11 cellular contexts compared by ENCODE assay signal in the genomic region with DNA sequence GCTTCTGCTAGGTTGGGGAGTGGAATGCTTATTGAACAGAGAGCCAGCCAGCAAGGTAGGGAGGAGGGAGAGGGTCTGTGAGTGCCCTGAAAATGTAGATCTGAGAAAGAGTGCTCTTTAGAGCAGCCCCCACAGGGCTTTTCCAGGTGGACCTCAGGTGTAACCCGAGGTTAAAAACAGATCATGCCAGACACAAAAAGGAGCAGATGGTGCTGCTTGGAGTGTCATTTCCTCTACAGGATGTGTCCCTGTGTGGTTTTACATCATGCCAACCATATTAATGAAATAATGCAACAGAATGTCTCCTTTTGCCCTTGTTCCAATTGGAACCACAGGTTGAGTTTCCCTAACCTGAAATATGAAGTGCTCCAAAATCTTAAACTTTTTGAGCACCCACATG. TPM values are rescaled to one million over a fixed set of nuclear protein-coding genes. Genes with fewer than 3 reads are reported as not detected.
DNase-seq lines count a peak whose midpoint lies in the region; ATAC-seq, FAIRE-seq and TF ChIP-seq lines count a peak whose summit lies in the region.
"Had no signal": no experiment of that assay in that cellular context is flagged by ENCODE, and none has a peak within 500 bp of the region (broad histone marks: within the 10 kb centered on the region; RNA-seq: fewer than 3 reads in every experiment).

No MANE protein-coding gene starts in this region.

- peak; percentile 18 for DNase-seq in NCI-H748 (lab: John Stamatoyannopoulos, UW; ENCODE audit: unreplicated experiment)
- DNase-seq in NCI-H748 treated with DMSO at 0.1 percent for 48 hours (lab: John Stamatoyannopoulos, UW), result no peak
- DNase-seq in GM12878 (ENCODE audit: low read depth, low spot score), result no peak
- no peak for DNase-seq in small intestine
- DNase-seq in Caco-2, result no peak
- no peak for DNase-seq in stimulated activated CD4-positive, alpha-beta T cell treated with anti-CD3 and anti-CD28 coated beads, Interleukin-2, amount 100 ng/mL, for 48 hours
- DNase-seq: activated CD4-positive, CD25-positive, alpha-beta regulatory T cell; anterior cingulate cortex; GOT3 had no signal

- H3K9me3 ChIP-seq in Loucy (ENCODE audit: insufficient read depth, low read depth, low read length) (no peaks in the 10 kb centered on the region), GM12878 (replicated peaks; ENCODE audit: control insufficient read depth, insufficient read depth, low read length) (no peaks in the 10 kb centered on the region), small intestine (ENCODE audit: control insufficient read depth, low read depth) (no peaks in the 10 kb centered on the region), Caco-2 (no peaks in the 10 kb centered on the region)

- no peaks in the 10 kb centered on the region for H3K9me3 Mint-ChIP-seq in Caco-2 (ENCODE audit: unreplicated experiment)

- TF ChIP-seq EP300 in GM12878 (IDR thresholded peaks at IDR 0.05; ENCODE audit: borderline replicate concordance in 1 of 2, control insufficient read depth in 1 of 2, low read depth in 2 of 2, low read length in 2 of 2), result no peak

- POLR2A ChIA-PET in GM12878 (lab: Charles Lee), result interaction anchor here (0.6 to 1.0 kb wide), 7 partner anchors 8 to 31 kb away, joined by 3 to 6 read pairs (median 4); no protein-coding TSS in a partner anchor
- POLR2A ChIA-PET in Caco-2 (lab: Charles Lee), result no interaction called here

- no peak for FAIRE-seq in GM12878 (lab: Jason Lieb, UNC)
- no peak for FAIRE-seq in small intestine (lab: Jason Lieb, UNC)

- H3K27me3 Mint-ChIP-seq in Caco-2 (ENCODE audit: insufficient read depth, unreplicated experiment), result no peaks in the 10 kb centered on the region

- H3K9me2 ChIP-seq in Loucy (replicated peaks; ENCODE audit: low read depth, low read length), result no peaks in the 10 kb centered on the region

- TF ChIP-seq POLR2A in GM12878 (IDR thresholded peaks at IDR 0.05; ENCODE audit: low read depth, low read length), result no peak

- RAD21 ChIA-PET in GM12878 (lab: Charles Lee; ENCODE audit: unreplicated experiment), result interaction anchor here (1.5 to 10.0 kb wide), 3 partner anchors 12 to 31 kb away, joined by 3 to 178 read pairs (median 17); no protein-coding TSS in a partner anchor

- H3K79me2 ChIP-seq in Loucy (ENCODE audit: insufficient read depth, low read length), result peaks cover 100% of the 10 kb centered on the region
- peaks cover 98% of the 10 kb centered on the region for H3K79me2 ChIP-seq in GM12878 (ENCODE audit: control insufficient read depth, insufficient read depth, low read length)

- 0% methylated on average over 1 of the region's 1 CpG for WGBS in GM12878 (ENCODE audit: insufficient coverage, insufficient replicate concordance, low lambda C conversion rate, missing lambda C conversion rate)
- WGBS in small intestine, 3 donors, result 44 to 63% (median 47%) methylated on average over 1 of the region's 1 CpG

- peaks cover 25% of the 10 kb centered on the region for H4K20me1 ChIP-seq in Loucy (ENCODE audit: insufficient read depth, low read length, poor library complexity, severe bottlenecking)
- no peaks in the 10 kb centered on the region; the same call in 1 of the 2 replicates for H4K20me1 ChIP-seq in GM12878 (ENCODE audit: control insufficient read depth, insufficient read depth)

- H3K4me3 ChIP-seq in Loucy (ENCODE audit: low read length, poor library complexity, severe bottlenecking) (peak overlapping the region; percentile 94), GM12878 (peak overlapping the region; percentile 64), small intestine (ENCODE audit: low read depth in 1 of 2, low read length in 2 of 2) (no peak overlapping the region), Caco-2 (ENCODE audit: low read depth, low read length) (no peak overlapping the region)

- ATAC-seq in GM12878, result no peak
- no peak for ATAC-seq in HG03159 (IDR thresholded peaks at IDR 0.05; ENCODE audit: unreplicated experiment)

- BruUV-seq in GM12878 (replicated peaks; lab: Mats Ljungman, UMichigan), result no TSS peak
- no TSS peak for BruUV-seq in Caco-2 (replicated peaks; lab: Mats Ljungman, UMichigan)

- peaks cover 93% of the 10 kb centered on the region for H3K4me1 ChIP-seq in Loucy (ENCODE audit: insufficient read depth, low read length, poor library complexity, severe bottlenecking)
- peaks cover 62% of the 10 kb centered on the region for H3K4me1 ChIP-seq in GM12878 (ENCODE audit: control insufficient read depth, insufficient read depth, low read length)
- peaks cover 14 to 60% of the 10 kb centered on the region in 2 donors for H3K4me1 ChIP-seq in small intestine (ENCODE audit: control insufficient read depth in 2 of 2, insufficient read depth in 1 of 2, low read depth in 1 of 2, low read length in 1 of 2)
- peaks cover 20% of the 10 kb centered on the region for H3K4me1 ChIP-seq in Caco-2

- intact Hi-C loops in GM12878 (cut with micrococcal nuclease; ENCODE audit: unreplicated experiment) (loop anchor here (5.0 to 10.0 kb wide), 2 partner anchors 75 to 223 kb away; a partner anchor contains a TSS), Caco-2 (cut with micrococcal nuclease; ENCODE audit: unreplicated experiment) (no loop called here)

- H3F3A ChIP-seq in Loucy (ENCODE audit: low read depth), result no peaks in the 10 kb centered on the region

- H3K27me3 ChIP-seq in Loucy (ENCODE audit: insufficient read depth, low read length, poor library complexity, severe bottlenecking) (no peaks in the 10 kb centered on the region), GM12878 (replicated peaks in 1 of 2; ENCODE audit: control insufficient read depth in 2 of 2, insufficient read depth in 2 of 2, low read length in 1 of 2) (no peaks in the 10 kb centered on the region), small intestine (ENCODE audit: control insufficient read depth in 2 of 2, insufficient read depth in 2 of 2, low read length in 2 of 2) (no peaks in the 10 kb centered on the region), Caco-2 (replicated peaks; ENCODE audit: control insufficient read depth, insufficient read depth, low read length) (no peaks in the 10 kb centered on the region)

- H3K4me2 ChIP-seq in Loucy (ENCODE audit: low read depth, low read length, poor library complexity, severe bottlenecking) (peak overlapping the region; percentile 95), GM12878 (ENCODE audit: control insufficient read depth, insufficient read depth) (peak overlapping the region; percentile 99)

- peak overlapping the region; percentile 97 for H3K27ac ChIP-seq in GM12878 (ENCODE audit: control insufficient read depth, insufficient read depth)
- H3K27ac ChIP-seq in small intestine (ENCODE audit: low read depth in 1 of 2, low read length in 1 of 2), result peak overlapping the region; percentile 30 to 61

- no peaks in the 10 kb centered on the region for H3K36me3 Mint-ChIP-seq in Caco-2 (ENCODE audit: insufficient read depth, unreplicated experiment)

- H3K36me3 ChIP-seq in Loucy (ENCODE audit: insufficient read depth, low read length) (no peaks in the 10 kb centered on the region), GM12878 (ENCODE audit: control insufficient read depth in 2 of 2, insufficient read depth in 2 of 2, low read length in 1 of 2) (peaks cover 0 to 10% of the 10 kb centered on the region in 2 experiments; a peak in 3 of 4 replicates), small intestine (ENCODE audit: control insufficient read depth in 2 of 2, insufficient read depth in 2 of 2, low read length in 2 of 2) (peaks cover 0 to 3% of the 10 kb centered on the region in 2 donors), Caco-2 (ENCODE audit: control insufficient read depth, insufficient read depth, low read length) (no peaks in the 10 kb centered on the region)

- peak overlapping the region; percentile 99 for H3K9ac ChIP-seq in Loucy (ENCODE audit: low read depth, low read length, poor library complexity, severe bottlenecking)
- peak overlapping the region; percentile 15; the same call in 1 of the 2 replicates for H3K9ac ChIP-seq in GM12878 (ENCODE audit: control insufficient read depth, insufficient read depth, low read length)

- SMC1A ChIA-PET in GM12878 (lab: Charles Lee; ENCODE audit: uncharacterized antibody, unreplicated experiment), result interaction anchor here (0.7 to 11.9 kb wide), 8 partner anchors 9 to 57 kb away, joined by 3 to 164 read pairs (median 11); no protein-coding TSS in a partner anchor

- H2AFZ ChIP-seq in Loucy (ENCODE audit: low read length) (no peak overlapping the region), GM12878 (ENCODE audit: control insufficient read depth, low read depth, low read length) (no peak overlapping the region)

- CTCF ChIA-PET in GM12878 (lab: Yijun Ruan, JAX) (interaction anchor here (1.2 to 3.7 kb wide), 5 partner anchors 8 to 33 kb away, joined by 4 to 36 read pairs (median 5); no protein-coding TSS in a partner anchor), Caco-2 (lab: Charles Lee) (no interaction called here)

- no peak overlapping the region for H3K4me3 Mint-ChIP-seq in Caco-2 (ENCODE audit: unreplicated experiment)

- TF ChIP-seq CTCF in Loucy (conservative IDR thresholded peaks at IDR 0.05; ENCODE audit: low read length) (no peak), GM12878 (IDR thresholded peaks at IDR 0.05 in 2 of 3, conservative IDR thresholded peaks at IDR 0.05 in 1 of 3; ENCODE audit: control insufficient read depth in 2 of 3, extremely low read depth in 1 of 3, insufficient read depth in 1 of 3, low read depth in 3 of 3, low read length in 3 of 3) (no peak), Caco-2 (IDR thresholded peaks at IDR 0.05; ENCODE audit: insufficient read depth in 1 of 2, low read depth in 1 of 2, low read length in 1 of 2, severe bottlenecking in 1 of 2, unreplicated experiment in 1 of 2) (no peak)

- peaks cover 26% of the 10 kb centered on the region for H3K4me1 Mint-ChIP-seq in Caco-2 (ENCODE audit: low read depth, unreplicated experiment)

- in situ Hi-C loops in GM12878 (cut with MboI), result loop anchor here (10.0 kb wide), 1 partner anchor 47 kb away; no protein-coding TSS in a partner anchor

- no peak overlapping the region for H3K27ac Mint-ChIP-seq in Caco-2 (ENCODE audit: unreplicated experiment)

- no peak for TF ChIP-seq RAD21 in GM12878 (IDR thresholded peaks at IDR 0.05; ENCODE audit: insufficient read depth, low read depth, low read length)

RNA-seq across cellular contexts. Expression of a gene that starts 6.4 kb away (rescaled TPM):
- 59.8 and 61.3 TPM in 2 replicates for total RNA-seq in GM12878 (2013; cell fraction: nucleolus; rRNA removed)
- total RNA-seq in GM12878 (2014; rRNA removed) (6.9 and 8.3 TPM in 2 replicates), GM12878 (2014; rRNA removed; fragmentation: Illumina TruSeq; extraction: Trizol) (11.0 and 11.1 TPM in 2 replicates), GM12878 (2021) (39.8 and 40.1 TPM in 2 replicates), Caco-2 (2022) (16.6 and 21.5 TPM in 2 replicates)
- polyA plus RNA-seq in GM12878 (2011; ENCODE audit: low read depth), result 18.4 TPM
- polyA plus RNA-seq in GM12878 (2011; rRNA removed) (11.3 and 16.7 TPM in 2 replicates), GM12878 (2014; fragmentation: Illumina TruSeq; extraction: Trizol) (19.4 and 23.7 TPM in 2 replicates), GM12878 (2014; fragmentation: Nextera tagmentation; extraction: Ambion mirVana) (1 to 10 TPM; 6.6 to 9.4 TPM), GM12878 (2014; rRNA removed) (25.8 and 31.1 TPM in 2 replicates), GM12878 (2016; fragmentation: Nextera tagmentation; extraction: Ambion mirVana) (10 to 100 TPM; 27.1 to 33.7 TPM), small intestine (10 to 100 TPM; 14.3 to 18.8 (median 14.5) TPM)
- 13.8 and 14.1 TPM in 2 replicates for polyA plus RNA-seq in GM12878 (2011; cell fraction: cytosol; rRNA removed)
- 38.9 and 46.9 TPM in 2 replicates for polyA plus RNA-seq in GM12878 (2011; cell fraction: nucleus; rRNA removed)
- 23.6 and 27.7 TPM in 2 replicates for polyA plus RNA-seq in GM12878 (2012)
- polyA minus RNA-seq in GM12878 (2011; rRNA and poly(A)+ RNA removed), result 17.6 and 19.5 TPM in 2 replicates
- 5.1 and 5.6 TPM in 2 replicates for polyA minus RNA-seq in GM12878 (2011; cell fraction: cytosol; rRNA and poly(A)+ RNA removed)
- polyA minus RNA-seq in GM12878 (2011; cell fraction: nucleus; rRNA and poly(A)+ RNA removed), result 14.9 and 32.6 TPM in 2 replicates

RNA-seq across cellular contexts. Expression of a gene that starts 43.1 kb away (rescaled TPM):
- not detected in 2 replicates for total RNA-seq in GM12878 (2013; cell fraction: nucleolus; rRNA removed)
- not detected in 2 replicates for total RNA-seq in GM12878 (2014; rRNA removed)
- not detected in 2 replicates for total RNA-seq in GM12878 (2014; rRNA removed; fragmentation: Illumina TruSeq; extraction: Trizol)
- not detected in 2 replicates for total RNA-seq in GM12878 (2021)
- not detected for polyA plus RNA-seq in GM12878 (2011; ENCODE audit: low read depth)
- polyA plus RNA-seq in GM12878 (2011; rRNA removed), result not detected in 2 replicates
- polyA plus RNA-seq in GM12878 (2011; cell fraction: cytosol; rRNA removed), result not detected in 2 replicates
- not detected in 2 replicates for polyA plus RNA-seq in GM12878 (2011; cell fraction: nucleus; rRNA removed)
- not detected in 2 replicates for polyA plus RNA-seq in GM12878 (2012)
- polyA plus RNA-seq in GM12878 (2014; fragmentation: Illumina TruSeq; extraction: Trizol), result not detected in 2 replicates
- polyA plus RNA-seq in GM12878 (2014; fragmentation: Nextera tagmentation; extraction: Ambion mirVana), result not detected
- polyA plus RNA-seq in GM12878 (2014; rRNA removed), result not detected in 2 replicates
- not detected for polyA plus RNA-seq in GM12878 (2016; fragmentation: Nextera tagmentation; extraction: Ambion mirVana)
- polyA minus RNA-seq in GM12878 (2011; rRNA and poly(A)+ RNA removed), result not detected in 2 replicates
- not detected in 2 replicates for polyA minus RNA-seq in GM12878 (2011; cell fraction: cytosol; rRNA and poly(A)+ RNA removed)
- polyA minus RNA-seq in GM12878 (2011; cell fraction: nucleus; rRNA and poly(A)+ RNA removed), result not detected in 2 replicates
- polyA plus RNA-seq in small intestine, result under 1 TPM in 1 of 3 donors, not detected in 2; 0.03 TPM
- 0.56 and 0.82 TPM in 2 replicates for total RNA-seq in Caco-2 (2022)

Comparison
In these comparisons a context has a peak if more than half of its experiments do, and no peak if none do; other contexts are left out.
1. H3K4me3 ChIP-seq: peak in Loucy (single experiment) and GM12878 (single experiment); none in small intestine (0 of 2) and Caco-2 (single experiment).